Comparison of ENCODE assay signal across 1 cellular context in the genomic region with DNA sequence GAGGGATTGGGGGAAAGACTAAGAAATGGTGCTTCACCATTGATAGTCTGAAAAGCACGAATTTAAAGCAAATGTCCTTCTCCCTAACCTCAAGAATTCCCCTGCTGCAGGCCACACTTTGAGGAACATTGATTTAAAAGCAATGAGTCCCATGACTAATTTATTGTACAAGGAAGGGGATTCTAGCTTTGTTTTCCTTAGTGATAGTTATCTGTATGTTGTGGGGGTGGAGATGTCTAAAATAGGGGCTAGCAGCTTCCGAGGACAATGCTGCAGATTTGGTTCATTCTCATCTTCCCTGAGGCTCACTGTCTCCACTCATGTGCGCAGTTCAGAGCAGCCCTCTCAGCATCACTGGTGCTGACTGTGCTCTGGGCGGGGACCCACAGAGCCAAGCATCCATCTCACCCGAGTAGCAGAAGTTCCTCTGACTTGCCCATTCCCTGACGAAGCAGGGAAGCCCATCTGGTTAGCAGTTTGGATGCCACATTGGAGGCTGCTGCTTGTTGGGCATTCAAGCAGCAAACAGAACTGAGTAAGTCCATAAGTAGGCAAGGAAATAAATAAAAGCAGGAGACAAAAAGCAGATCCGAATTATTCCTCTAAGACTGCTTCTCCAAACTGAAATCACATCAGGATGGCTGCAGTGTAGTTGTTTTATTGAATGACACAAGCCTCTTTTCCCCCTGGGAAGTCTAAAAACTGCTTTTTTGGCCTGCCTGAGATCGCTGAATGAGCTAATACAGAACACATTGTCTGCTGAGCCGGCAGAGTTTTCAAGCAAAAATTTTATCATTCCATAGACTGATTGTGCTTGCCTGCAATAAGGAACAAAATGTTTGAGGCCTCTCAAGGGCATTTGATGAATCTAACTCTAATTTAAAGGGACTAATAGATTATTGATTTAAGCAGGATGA.
TF ChIP-seq lines count a peak whose summit lies in the region.

No MANE protein-coding gene starts in this region.

TF ChIP-seq in GM23338, 12 proteins besides CTCF, POLR2A, EP300 and RAD21 (continued from another document):
- TF ChIP-seq EZH2phosphoT487 (IDR thresholded peaks at IDR 0.05; ENCODE audit: unreplicated experiment), result no peak
- TF ChIP-seq, protein P1, sequence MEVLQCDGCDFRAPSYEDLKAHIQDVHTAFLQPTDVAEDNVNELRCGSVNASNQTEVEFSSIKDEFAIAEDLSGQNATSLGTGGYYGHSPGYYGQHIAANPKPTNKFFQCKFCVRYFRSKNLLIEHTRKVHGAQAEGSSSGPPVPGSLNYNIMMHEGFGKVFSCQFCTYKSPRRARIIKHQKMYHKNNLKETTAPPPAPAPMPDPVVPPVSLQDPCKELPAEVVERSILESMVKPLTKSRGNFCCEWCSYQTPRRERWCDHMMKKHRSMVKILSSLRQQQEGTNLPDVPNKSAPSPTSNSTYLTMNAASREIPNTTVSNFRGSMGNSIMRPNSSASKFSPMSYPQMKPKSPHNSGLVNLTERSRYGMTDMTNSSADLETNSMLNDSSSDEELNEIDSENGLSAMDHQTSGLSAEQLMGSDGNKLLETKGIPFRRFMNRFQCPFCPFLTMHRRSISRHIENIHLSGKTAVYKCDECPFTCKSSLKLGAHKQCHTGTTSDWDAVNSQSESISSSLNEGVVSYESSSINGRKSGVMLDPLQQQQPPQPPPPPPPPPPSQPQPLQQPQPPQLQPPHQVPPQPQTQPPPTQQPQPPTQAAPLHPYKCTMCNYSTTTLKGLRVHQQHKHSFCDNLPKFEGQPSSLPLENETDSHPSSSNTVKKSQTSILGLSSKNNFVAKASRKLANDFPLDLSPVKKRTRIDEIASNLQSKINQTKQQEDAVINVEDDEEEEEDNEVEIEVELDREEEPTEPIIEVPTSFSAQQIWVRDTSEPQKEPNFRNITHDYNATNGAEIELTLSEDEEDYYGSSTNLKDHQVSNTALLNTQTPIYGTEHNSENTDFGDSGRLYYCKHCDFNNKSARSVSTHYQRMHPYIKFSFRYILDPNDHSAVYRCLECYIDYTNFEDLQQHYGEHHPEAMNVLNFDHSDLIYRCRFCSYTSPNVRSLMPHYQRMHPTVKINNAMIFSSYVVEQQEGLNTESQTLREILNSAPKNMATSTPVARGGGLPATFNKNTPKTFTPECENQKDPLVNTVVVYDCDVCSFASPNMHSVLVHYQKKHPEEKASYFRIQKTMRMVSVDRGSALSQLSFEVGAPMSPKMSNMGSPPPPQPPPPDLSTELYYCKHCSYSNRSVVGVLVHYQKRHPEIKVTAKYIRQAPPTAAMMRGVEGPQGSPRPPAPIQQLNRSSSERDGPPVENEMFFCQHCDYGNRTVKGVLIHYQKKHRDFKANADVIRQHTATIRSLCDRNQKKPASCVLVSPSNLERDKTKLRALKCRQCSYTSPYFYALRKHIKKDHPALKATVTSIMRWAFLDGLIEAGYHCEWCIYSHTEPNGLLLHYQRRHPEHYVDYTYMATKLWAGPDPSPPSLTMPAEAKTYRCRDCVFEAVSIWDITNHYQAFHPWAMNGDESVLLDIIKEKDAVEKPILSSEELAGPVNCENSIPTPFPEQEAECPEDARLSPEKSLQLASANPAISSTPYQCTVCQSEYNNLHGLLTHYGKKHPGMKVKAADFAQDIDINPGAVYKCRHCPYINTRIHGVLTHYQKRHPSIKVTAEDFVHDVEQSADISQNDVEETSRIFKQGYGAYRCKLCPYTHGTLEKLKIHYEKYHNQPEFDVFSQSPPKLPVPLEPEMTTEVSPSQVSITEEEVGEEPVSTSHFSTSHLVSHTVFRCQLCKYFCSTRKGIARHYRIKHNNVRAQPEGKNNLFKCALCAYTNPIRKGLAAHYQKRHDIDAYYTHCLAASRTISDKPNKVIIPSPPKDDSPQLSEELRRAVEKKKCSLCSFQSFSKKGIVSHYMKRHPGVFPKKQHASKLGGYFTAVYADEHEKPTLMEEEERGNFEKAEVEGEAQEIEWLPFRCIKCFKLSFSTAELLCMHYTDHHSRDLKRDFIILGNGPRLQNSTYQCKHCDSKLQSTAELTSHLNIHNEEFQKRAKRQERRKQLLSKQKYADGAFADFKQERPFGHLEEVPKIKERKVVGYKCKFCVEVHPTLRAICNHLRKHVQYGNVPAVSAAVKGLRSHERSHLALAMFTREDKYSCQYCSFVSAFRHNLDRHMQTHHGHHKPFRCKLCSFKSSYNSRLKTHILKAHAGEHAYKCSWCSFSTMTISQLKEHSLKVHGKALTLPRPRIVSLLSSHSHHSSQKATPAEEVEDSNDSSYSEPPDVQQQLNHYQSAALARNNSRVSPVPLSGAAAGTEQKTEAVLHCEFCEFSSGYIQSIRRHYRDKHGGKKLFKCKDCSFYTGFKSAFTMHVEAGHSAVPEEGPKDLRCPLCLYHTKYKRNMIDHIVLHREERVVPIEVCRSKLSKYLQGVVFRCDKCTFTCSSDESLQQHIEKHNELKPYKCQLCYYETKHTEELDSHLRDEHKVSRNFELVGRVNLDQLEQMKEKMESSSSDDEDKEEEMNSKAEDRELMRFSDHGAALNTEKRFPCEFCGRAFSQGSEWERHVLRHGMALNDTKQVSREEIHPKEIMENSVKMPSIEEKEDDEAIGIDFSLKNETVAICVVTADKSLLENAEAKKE (CRISPR knock-in tag; IDR thresholded peaks at IDR 0.05), result no peak
- no peak for TF ChIP-seq JUNB (IDR thresholded peaks at IDR 0.05; ENCODE audit: unreplicated experiment)
